Comparison of ENCODE assay signal across 24 cellular contexts in the genomic region with DNA sequence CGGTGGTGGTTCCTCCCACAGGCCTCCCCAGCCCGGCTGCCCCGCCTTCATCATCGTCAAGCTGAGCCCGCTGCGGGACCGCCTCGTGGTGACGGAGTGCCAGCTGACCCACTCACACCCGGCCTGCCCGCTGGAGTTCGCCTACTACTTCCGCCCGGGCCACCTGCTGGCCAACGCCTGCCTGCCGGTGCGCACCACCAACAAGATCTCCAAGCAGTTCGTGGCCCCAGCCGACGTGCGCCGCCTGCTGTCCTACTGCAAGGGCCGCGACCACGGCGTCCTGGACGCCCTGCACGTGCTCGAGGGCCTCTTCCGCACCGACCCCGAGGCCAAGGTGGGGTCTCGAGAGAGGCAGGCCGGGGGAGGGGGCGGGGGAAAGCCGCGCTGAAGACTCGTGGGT. TPM values are rescaled to one million over a fixed set of nuclear protein-coding genes. Genes with fewer than 3 reads are reported as not detected.
DNase-seq lines count a peak whose midpoint lies in the region; ATAC-seq and TF ChIP-seq lines count a peak whose summit lies in the region.
"Had no signal": no experiment of that assay in that cellular context is flagged by ENCODE, and none has a peak within 500 bp of the region (broad histone marks: within the 10 kb centered on the region; RNA-seq: fewer than 3 reads in every experiment).

No MANE protein-coding gene starts in this region.

- no peak for DNase-seq in DND-41
- DNase-seq in H7: peak; percentile 66
- no peak for DNase-seq in choroid plexus epithelial cell (ENCODE audit: low read depth)
- peak; percentile 20 for DNase-seq in testis
- no peak for DNase-seq in activated naive CD4-positive, alpha-beta T cell (lab: John Stamatoyannopoulos, UW)
- DNase-seq in activated CD4-positive, alpha-beta T cell treated with anti-CD3 and anti-CD28 coated beads for 36 hours: no peak
- DNase-seq in gastrocnemius medialis: no peak
- DNase-seq: activated CD4-positive, alpha-beta T cell treated with anti-CD3 and anti-CD28 coated beads, Interleukin-2, amount 10 ng/mL, durations not matched to agents 7 days and 5 days; activated gamma-delta T cell treated with Interleukin-2 at 50 U/mL for 16 hours; activated naive CD8-positive, alpha-beta T cell treated with anti-CD3 and anti-CD28 coated beads, Interleukin-2, amount 50 U/mL, for 24 hours; activated T-cell treated with anti-CD3 and anti-CD28 coated beads, Interleukin-2, amount 50 U/mL, for 24 hours; effector memory CD8-positive, alpha-beta T cell; heart right ventricle; IMR-90; MV-4-11; NCI-H1436 treated with DMSO at 0.1 percent for 48 hours; NCI-H2107; NCI-H748 treated with DMSO at 0.1 percent for 48 hours; stimulated activated CD4-positive, alpha-beta T cell treated with anti-CD3 and anti-CD28 coated beads, Interleukin-4, amount 100 ng/mL, for 24 hours; T1000; WERI-Rb-1 had no signal

- intact Hi-C loops in testis (cut with DNase I; ENCODE audit: low total_unique reads): no loop called here
- intact Hi-C loops in activated CD4-positive, alpha-beta T cell treated with anti-CD3 and anti-CD28 coated beads for 36 hours (cut with DNase I, micrococcal nuclease): no loop called here
- intact Hi-C loops in gastrocnemius medialis (cut with DNase I; ENCODE audit: low total_unique reads): no loop called here

- WGBS in testis, 2 donors: 58 to 81% methylated on average over 18 to 38 of the region's 38 CpGs

- in situ Hi-C loops in gastrocnemius medialis (cut with MboI; ENCODE audit: low sequenced_read_pairs in 4 of 4): no loop called here

- POLR2A ChIA-PET in activated CD4-positive, alpha-beta T cell treated with anti-CD3 and anti-CD28 coated beads for 36 hours (lab: Charles Lee): no interaction called here

- H3K4me1 ChIP-seq in DND-41 (ENCODE audit: insufficient read depth, low read length) (no peaks in the 10 kb centered on the region), testis (no peaks in the 10 kb centered on the region), gastrocnemius medialis (no peaks in the 10 kb centered on the region)
- H3K4me1 ChIP-seq: heart right ventricle, tibial nerve had no signal

- no peak overlapping the region for H3K4me3 Mint-ChIP-seq in activated CD4-positive, alpha-beta T cell treated with anti-CD3 and anti-CD28 coated beads for 36 hours
- H3K4me3 Mint-ChIP-seq: activated CD4-positive, alpha-beta T cell treated with anti-CD3 and anti-CD28 coated beads, Interleukin-2, amount 10 ng/mL, durations not matched to agents 7 days and 5 days; activated naive CD8-positive, alpha-beta T cell treated with anti-CD3 and anti-CD28 coated beads, Interleukin-2, amount 50 U/mL, for 24 hours; activated T-cell treated with anti-CD3 and anti-CD28 coated beads, Interleukin-2, amount 50 U/mL, for 24 hours; effector memory CD8-positive, alpha-beta T cell; natural killer cell treated with Interleukin-12 subunit alpha and Interleukin-12 subunit beta and Interleukin-15 and Interleukin-18, amount 100 ng/mL, for 72 hours had no signal

- H3K9ac ChIP-seq in DND-41 (ENCODE audit: low read depth, low read length): no peak overlapping the region

- H3K36me3 Mint-ChIP-seq in activated CD4-positive, alpha-beta T cell treated with anti-CD3 and anti-CD28 coated beads for 36 hours (ENCODE audit: low read depth): peaks cover 24% of the 10 kb centered on the region

- peaks cover 16% of the 10 kb centered on the region for H3K9me3 ChIP-seq in DND-41 (ENCODE audit: insufficient read depth, low read length, severe bottlenecking)
- H3K9me3 ChIP-seq in testis: no peaks in the 10 kb centered on the region
- no peaks in the 10 kb centered on the region for H3K9me3 ChIP-seq in gastrocnemius medialis

- no peaks in the 10 kb centered on the region for H3K27me3 Mint-ChIP-seq in activated CD4-positive, alpha-beta T cell treated with anti-CD3 and anti-CD28 coated beads for 36 hours
- H3K27me3 Mint-ChIP-seq: activated CD4-positive, alpha-beta T cell treated with anti-CD3 and anti-CD28 coated beads, Interleukin-2, amount 10 ng/mL, durations not matched to agents 7 days and 5 days; activated naive CD8-positive, alpha-beta T cell treated with anti-CD3 and anti-CD28 coated beads, Interleukin-2, amount 50 U/mL, for 24 hours; activated T-cell treated with anti-CD3 and anti-CD28 coated beads, Interleukin-2, amount 50 U/mL, for 24 hours; effector memory CD8-positive, alpha-beta T cell; natural killer cell treated with Interleukin-12 subunit alpha and Interleukin-12 subunit beta and Interleukin-15 and Interleukin-18, amount 100 ng/mL, for 72 hours had no signal

- ATAC-seq in DND-41 (ENCODE audit: insufficient read depth, low read depth) (no peak), gastrocnemius medialis (no peak)
- no peak for ATAC-seq in activated CD4-positive, alpha-beta T cell treated with anti-CD3 and anti-CD28 coated beads for 36 hours
- ATAC-seq: activated naive CD8-positive, alpha-beta T cell treated with anti-CD3 and anti-CD28 coated beads, Interleukin-2, amount 50 U/mL, for 24 hours; effector memory CD8-positive, alpha-beta T cell; GM12878; heart right ventricle; natural killer cell treated with Interleukin-12 subunit alpha and Interleukin-12 subunit beta and Interleukin-15 and Interleukin-18, amount 100 ng/mL, for 72 hours had no signal

- no peak overlapping the region for H3K4me3 ChIP-seq in DND-41 (ENCODE audit: low read depth in 1 of 2, low read length in 2 of 2)
- H3K4me3 ChIP-seq in H7 (ENCODE audit: insufficient read depth, low read depth, low read length): no peak overlapping the region
- no peak overlapping the region for H3K4me3 ChIP-seq in choroid plexus epithelial cell (ENCODE audit: low read depth, low read length)
- peak overlapping the region in 1 of 2 donors; percentile 38 for H3K4me3 ChIP-seq in testis
- H3K4me3 ChIP-seq in gastrocnemius medialis: no peak overlapping the region
- H3K4me3 ChIP-seq: GM12878, heart right ventricle, tibial nerve had no signal

- H3K27me3 ChIP-seq in DND-41 (ENCODE audit: insufficient read depth, low read length, poor library complexity): no peaks in the 10 kb centered on the region
- no peaks in the 10 kb centered on the region for H3K27me3 ChIP-seq in H7 (ENCODE audit: control insufficient read depth, insufficient read depth, low read length)
- no peaks in the 10 kb centered on the region for H3K27me3 ChIP-seq in testis
- no peaks in the 10 kb centered on the region for H3K27me3 ChIP-seq in gastrocnemius medialis
- H3K27me3 ChIP-seq: heart right ventricle, tibial nerve had no signal

- TF ChIP-seq CTCF in DND-41 (IDR thresholded peaks at IDR 0.05; ENCODE audit: borderline replicate concordance, extremely low read depth, low read length, poor library complexity, severe bottlenecking) (peak; percentile 23), choroid plexus epithelial cell (conservative IDR thresholded peaks at IDR 0.05; ENCODE audit: low read depth, low read length) (peak; percentile 13), testis (IDR thresholded peaks at IDR 0.05) (no peak), gastrocnemius medialis (IDR thresholded peaks at IDR 0.05 in 4 of 5, conservative IDR thresholded peaks at IDR 0.05 in 1 of 5) (no peak)

- H3K9me3 Mint-ChIP-seq in activated CD4-positive, alpha-beta T cell treated with anti-CD3 and anti-CD28 coated beads for 36 hours (ENCODE audit: low read depth): peaks cover 9% of the 10 kb centered on the region
- H3K9me3 Mint-ChIP-seq: effector memory CD8-positive, alpha-beta T cell; natural killer cell treated with Interleukin-12 subunit alpha and Interleukin-12 subunit beta and Interleukin-15 and Interleukin-18, amount 100 ng/mL, for 72 hours had no signal

- TF ChIP-seq POLR2A in testis (IDR thresholded peaks at IDR 0.05) (no peak), gastrocnemius medialis (IDR thresholded peaks at IDR 0.05) (no peak)

- no peak overlapping the region for H3K27ac Mint-ChIP-seq in activated CD4-positive, alpha-beta T cell treated with anti-CD3 and anti-CD28 coated beads for 36 hours
- H3K27ac Mint-ChIP-seq: activated CD4-positive, alpha-beta T cell treated with anti-CD3 and anti-CD28 coated beads, Interleukin-2, amount 10 ng/mL, durations not matched to agents 7 days and 5 days; activated naive CD8-positive, alpha-beta T cell treated with anti-CD3 and anti-CD28 coated beads, Interleukin-2, amount 50 U/mL, for 24 hours; activated T-cell treated with anti-CD3 and anti-CD28 coated beads, Interleukin-2, amount 50 U/mL, for 24 hours; effector memory CD8-positive, alpha-beta T cell; natural killer cell treated with Interleukin-12 subunit alpha and Interleukin-12 subunit beta and Interleukin-15 and Interleukin-18, amount 100 ng/mL, for 72 hours had no signal

- CTCF ChIA-PET in activated CD4-positive, alpha-beta T cell treated with anti-CD3 and anti-CD28 coated beads for 36 hours (lab: Charles Lee): no interaction called here

- H3K36me3 ChIP-seq in DND-41 (ENCODE audit: insufficient read depth, low read length) (peaks cover 47% of the 10 kb centered on the region), H7 (replicated peaks; ENCODE audit: control insufficient read depth, insufficient read depth, low read length) (no peaks in the 10 kb centered on the region; the same call in none of the 2 replicates), testis (ENCODE audit: low read depth, missing control alignments) (no peaks in the 10 kb centered on the region), gastrocnemius medialis (no peaks in the 10 kb centered on the region)

- H4K20me1 ChIP-seq in DND-41 (ENCODE audit: insufficient read depth, low read length): no peaks in the 10 kb centered on the region

- H3K27ac ChIP-seq in DND-41 (ENCODE audit: low read length) (no peak overlapping the region), testis (no peak overlapping the region), gastrocnemius medialis (no peak overlapping the region)
- H3K27ac ChIP-seq: heart right ventricle, tibial nerve, WERI-Rb-1 had no signal

- H2AFZ ChIP-seq in DND-41 (ENCODE audit: low read depth, low read length): no peak overlapping the region

- H3K79me2 ChIP-seq in DND-41 (ENCODE audit: insufficient read depth, low read length): no peaks in the 10 kb centered on the region

- H3K4me1 Mint-ChIP-seq in activated CD4-positive, alpha-beta T cell treated with anti-CD3 and anti-CD28 coated beads for 36 hours: no peaks in the 10 kb centered on the region
- H3K4me1 Mint-ChIP-seq: activated CD4-positive, alpha-beta T cell treated with anti-CD3 and anti-CD28 coated beads, Interleukin-2, amount 10 ng/mL, durations not matched to agents 7 days and 5 days; activated naive CD8-positive, alpha-beta T cell treated with anti-CD3 and anti-CD28 coated beads, Interleukin-2, amount 50 U/mL, for 24 hours had no signal

- no peak overlapping the region for H3K4me2 ChIP-seq in DND-41 (ENCODE audit: insufficient read depth, low read length)

RNA-seq across cellular contexts. Expression of gene ZSWIM9, which starts 12.0 kb away (rescaled TPM):
- 1.7 and 3.0 TPM in 2 replicates for total RNA-seq in H7 (2014; rRNA removed; shearing (Covaris generic))
- total RNA-seq in testis (1 to 10 TPM; 5.8 to 7.2 TPM), gastrocnemius medialis (1 to 10 TPM; 1.6 to 8.4 (median 2.8) TPM)
- polyA plus RNA-seq in testis (ENCODE audit: insufficient read depth, low read depth, low replicate concordance): 5.1 TPM
- total RNA-seq in activated CD4-positive, alpha-beta T cell treated with anti-CD3 and anti-CD28 coated beads for 36 hours: 10 to 100 TPM in 1 of 2 experiments, 1 to 10 TPM in 1; 7.4 to 10.9 TPM

RNA-seq across cellular contexts. Expression of gene LIG1, which starts 12.3 kb away (rescaled TPM):
- 90.7 and 100 TPM in 2 replicates for total RNA-seq in H7 (2014; rRNA removed; shearing (Covaris generic))
- total RNA-seq in testis (10 to 100 TPM; 69.7 to 73.3 TPM), gastrocnemius medialis (1 to 10 TPM; 3.7 to 9.2 (median 7.1) TPM)
- 51.9 TPM for polyA plus RNA-seq in testis (ENCODE audit: insufficient read depth, low read depth, low replicate concordance)
- total RNA-seq in activated CD4-positive, alpha-beta T cell treated with anti-CD3 and anti-CD28 coated beads for 36 hours: 100 to 1,000 TPM; 193 to 194 TPM

Comparison
In these comparisons a context has a peak if more than half of its experiments do, and no peak if none do; other contexts are left out.
1. DNase-seq: peak in H7 (single experiment) and testis (single experiment); none in DND-41 (single experiment), choroid plexus epithelial cell (single experiment), activated naive CD4-positive, alpha-beta T cell (0 of 4), activated CD4-positive, alpha-beta T cell treated with anti-CD3 and anti-CD28 coated beads for 36 hours (single experiment) and gastrocnemius medialis (0 of 2).
2. CTCF ChIP-seq: peak in DND-41 (single experiment) and choroid plexus epithelial cell (single experiment); none in testis (0 of 3) and gastrocnemius medialis (0 of 5).